8 cellular contexts compared by ENCODE assay signal in the genomic region with DNA sequence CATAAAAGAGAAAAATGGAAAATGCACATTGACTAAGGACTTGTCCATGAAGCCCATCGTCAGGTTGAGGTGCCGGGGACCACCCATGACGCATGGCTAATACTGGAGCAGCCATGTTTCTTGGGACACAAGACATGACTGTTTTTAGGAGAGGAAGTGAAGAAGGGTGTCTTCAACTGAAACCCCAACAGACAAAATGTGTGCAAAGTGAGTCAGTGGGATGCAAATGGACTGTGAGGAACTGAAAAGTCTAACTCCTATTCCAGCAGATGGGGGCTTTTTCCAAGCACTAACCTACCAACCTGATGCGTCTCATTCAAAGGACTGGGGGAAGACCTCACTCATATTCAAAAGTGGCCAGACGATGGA.
DNase-seq lines count a peak whose midpoint lies in the region; ATAC-seq and TF ChIP-seq lines count a peak whose summit lies in the region.

No MANE protein-coding gene starts in this region.

- H3K27me3 Mint-ChIP-seq in activated naive CD4-positive, alpha-beta T cell treated with anti-CD3 and anti-CD28 coated beads, Interleukin-2, amount 10 ng/mL, durations not matched to agents 7 days and 5 days = no peaks in the 10 kb centered on the region

- in situ Hi-C loops in ACHN (cut with HindIII; ENCODE audit: low pct_ligation_motif_present, low pct_unique_long_range_greater_than_20kb, low sequenced_read_pairs) = no loop called here

- TF ChIP-seq POLR2A in lower leg skin (IDR thresholded peaks at IDR 0.05) = no peak

- H3K27ac Mint-ChIP-seq in activated naive CD4-positive, alpha-beta T cell treated with anti-CD3 and anti-CD28 coated beads, Interleukin-2, amount 10 ng/mL, durations not matched to agents 7 days and 5 days = peak overlapping the region; percentile 98

- no peak overlapping the region for H3K4me3 ChIP-seq in thymus (ENCODE audit: low read length)
- no peak overlapping the region for H3K4me3 ChIP-seq in lower leg skin (ENCODE audit: low read depth, poor library complexity, severe bottlenecking)

- H3K36me3 Mint-ChIP-seq in activated naive CD4-positive, alpha-beta T cell treated with anti-CD3 and anti-CD28 coated beads, Interleukin-2, amount 10 ng/mL, durations not matched to agents 7 days and 5 days = peaks cover 27% of the 10 kb centered on the region

- peaks cover 2% of the 10 kb centered on the region for H3K4me1 ChIP-seq in thymus (ENCODE audit: control insufficient read depth, insufficient read depth, low read length)

- H3K36me3 ChIP-seq in thymus (ENCODE audit: control insufficient read depth, insufficient read depth) = no peaks in the 10 kb centered on the region

- peak; percentile 73 for ATAC-seq in HG02885 (IDR thresholded peaks at IDR 0.05; ENCODE audit: poor library complexity, unreplicated experiment)

- 94% methylated on average over 5 of the region's 5 CpGs for WGBS in thymus
- 75 to 89% methylated on average over 5 of the region's 5 CpGs for WGBS in lower leg skin, 2 donors

- peak overlapping the region; percentile 97 for H3K27ac ChIP-seq in thymus (ENCODE audit: low read depth)

- no peaks in the 10 kb centered on the region for H3K9me3 ChIP-seq in thymus (ENCODE audit: control insufficient read depth)

- intact Hi-C loops in lower leg skin (cut with DNase I; ENCODE audit: low total_unique reads) = no loop called here

- H3K4me3 Mint-ChIP-seq in activated naive CD4-positive, alpha-beta T cell treated with anti-CD3 and anti-CD28 coated beads, Interleukin-2, amount 10 ng/mL, durations not matched to agents 7 days and 5 days = peak overlapping the region; percentile 27

- DNase-seq in activated naive CD4-positive, alpha-beta T cell treated with anti-CD3 and anti-CD28 coated beads, Interleukin-2, amount 10 ng/mL, durations not matched to agents 7 days and 5 days = no peak
- no peak for DNase-seq in activated naive CD4-positive, alpha-beta T cell treated with Interleukin-2 at 50 U/mL for 16 hours
- DNase-seq in activated CD4-positive, CD25-positive, alpha-beta regulatory T cell treated with anti-CD3 and anti-CD28 coated beads, Interleukin-2, amount 50 U/mL, for 72 hours = peak; percentile 47
- DNase-seq in lower leg skin (ENCODE audit: low spot score in 2 of 2) (no peak), NCI-H1048 (lab: John Stamatoyannopoulos, UW) (no peak), ACHN (no peak)

- H3K9me3 Mint-ChIP-seq in activated naive CD4-positive, alpha-beta T cell treated with anti-CD3 and anti-CD28 coated beads, Interleukin-2, amount 10 ng/mL, durations not matched to agents 7 days and 5 days = peaks cover 23% of the 10 kb centered on the region

- H3K27me3 ChIP-seq in thymus (ENCODE audit: control insufficient read depth, insufficient read depth) = no peaks in the 10 kb centered on the region

- no peak for TF ChIP-seq CTCF in lower leg skin (IDR thresholded peaks at IDR 0.05)

- H3K4me1 Mint-ChIP-seq in activated naive CD4-positive, alpha-beta T cell treated with anti-CD3 and anti-CD28 coated beads, Interleukin-2, amount 10 ng/mL, durations not matched to agents 7 days and 5 days = peaks cover 57% of the 10 kb centered on the region

- CTCF ChIA-PET in activated naive CD4-positive, alpha-beta T cell treated with anti-CD3 and anti-CD28 coated beads, Interleukin-2, amount 10 ng/mL, durations not matched to agents 7 days and 5 days (lab: Charles Lee) = interaction anchor here (0.7 to 1.8 kb wide), 9 partner anchors 10 to 283 kb away, joined by 3 to 11 read pairs (median 4); no protein-coding TSS in a partner anchor
